In the genomic region with DNA sequence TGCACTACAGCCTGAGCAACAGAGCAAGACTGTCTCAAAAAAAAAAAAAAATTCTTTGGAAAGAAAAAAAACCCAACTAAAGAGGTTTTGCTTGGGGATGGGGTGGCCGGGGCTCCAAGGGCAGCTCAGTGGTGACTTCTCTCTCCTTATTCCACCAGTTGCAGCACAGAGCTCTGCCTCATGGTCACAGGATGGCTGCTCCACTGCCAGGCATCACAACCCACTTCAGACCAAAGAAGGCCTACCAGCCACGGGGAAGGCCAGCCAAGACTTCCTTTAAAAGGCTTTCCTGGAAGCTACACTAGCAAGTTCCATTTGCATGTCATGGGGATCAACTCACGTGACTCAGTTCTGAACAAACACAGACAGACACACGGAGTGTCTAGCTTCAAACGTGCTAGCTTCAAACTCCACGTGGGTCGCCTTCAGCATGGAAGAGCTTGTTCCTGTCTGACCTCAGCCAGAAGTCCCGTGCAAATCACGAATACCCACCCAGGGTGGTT, we compare ENCODE assay signal across 18 cellular contexts. TPM values are rescaled to one million over a fixed set of nuclear protein-coding genes. Genes with fewer than 3 reads are reported as not detected.
"Had no signal": no experiment of that assay in that cellular context is flagged by ENCODE, and none has a peak within 500 bp of the region (broad histone marks: within the 10 kb centered on the region; RNA-seq: fewer than 3 reads in every experiment).

No MANE protein-coding gene starts in this region.

- H3K9me3 ChIP-seq: adrenal gland, breast epithelium, esophagus muscularis mucosa, thyroid gland had no signal

- H3K4me3 ChIP-seq: adrenal gland, breast epithelium, esophagus muscularis mucosa, thyroid gland had no signal

- H3K9me3 Mint-ChIP-seq: nephron had no signal

- H3K4me3 Mint-ChIP-seq: activated CD8-positive, alpha-beta memory T cell treated with anti-CD3 and anti-CD28 coated beads, Interleukin-2, amount 10 ng/mL, durations not matched to agents 7 days and 5 days; nephron had no signal

- H3K27ac ChIP-seq: adrenal gland, breast epithelium, esophagus muscularis mucosa, thyroid gland, WERI-Rb-1 had no signal

- H3K4me1 Mint-ChIP-seq: activated CD8-positive, alpha-beta memory T cell treated with anti-CD3 and anti-CD28 coated beads, Interleukin-2, amount 10 ng/mL, durations not matched to agents 7 days and 5 days; nephron had no signal

- ATAC-seq: activated CD8-positive, alpha-beta memory T cell treated with anti-CD3 and anti-CD28 coated beads, Interleukin-2, amount 10 ng/mL, durations not matched to agents 7 days and 5 days; left ventricle myocardium superior had no signal

- H3K27ac Mint-ChIP-seq: activated CD8-positive, alpha-beta memory T cell treated with anti-CD3 and anti-CD28 coated beads, Interleukin-2, amount 10 ng/mL, durations not matched to agents 7 days and 5 days; nephron; progenitor cell of endocrine pancreas had no signal

- H3K4me1 ChIP-seq: adrenal gland, breast epithelium, esophagus muscularis mucosa, thyroid gland had no signal

- DNase-seq: activated CD4-positive, alpha-beta T cell treated with anti-CD3 and anti-CD28 coated beads for 1 hour; activated CD8-positive, alpha-beta memory T cell treated with anti-CD3 and anti-CD28 coated beads, Interleukin-2, amount 10 ng/mL, durations not matched to agents 7 days and 5 days; activated effector memory CD4-positive, alpha-beta T cell treated with Interleukin-2 at 50 U/mL for 16 hours; activated naive CD4-positive, alpha-beta T cell treated with anti-CD3 and anti-CD28 coated beads, Interleukin-2, amount 50 U/mL, for 16 hours; adrenal gland; cerebellar nuclear complex; cortex of kidney; effector CD4-positive, alpha-beta T cell; left ventricle myocardium superior; nucleus accumbens; stimulated activated naive CD4-positive, alpha-beta T cell treated with Interleukin-2 at 50 U/mL for 16 hours; thyroid gland; WERI-Rb-1 had no signal

- H3K27me3 ChIP-seq: adrenal gland, breast epithelium, esophagus muscularis mucosa, thyroid gland had no signal

- H3K27me3 Mint-ChIP-seq: activated CD8-positive, alpha-beta memory T cell treated with anti-CD3 and anti-CD28 coated beads, Interleukin-2, amount 10 ng/mL, durations not matched to agents 7 days and 5 days; progenitor cell of endocrine pancreas had no signal

RNA-seq across cellular contexts. Expression of a gene that starts 30.4 kb away (rescaled TPM):
- total RNA-seq: astrocyte, esophagus muscularis mucosa, left ventricle myocardium superior, progenitor cell of endocrine pancreas had no signal
